ENCODE assay signal across 16 cellular contexts in the genomic region with DNA sequence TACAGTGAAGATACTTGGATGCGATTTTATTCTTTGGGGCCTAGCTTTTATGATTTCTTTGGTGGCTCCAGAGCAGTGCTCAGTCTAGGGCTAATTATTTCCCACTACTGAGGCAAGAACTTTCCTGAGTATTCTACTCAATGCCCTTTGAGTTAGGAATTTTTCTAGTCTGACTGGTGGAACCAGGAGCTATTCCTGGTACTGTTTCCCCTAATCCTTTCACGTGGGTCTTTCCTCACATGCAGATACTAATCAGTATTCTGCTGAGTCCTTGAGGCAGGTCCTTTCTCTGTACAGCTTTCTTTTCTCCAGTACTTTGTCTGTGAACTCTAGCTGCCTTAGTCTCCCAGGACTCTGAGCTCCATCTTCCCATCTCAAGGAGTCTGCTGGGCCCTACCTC.
DNase-seq lines count a peak whose midpoint lies in the region; ATAC-seq and TF ChIP-seq lines count a peak whose summit lies in the region.
"Had no signal": no experiment of that assay in that cellular context is flagged by ENCODE, and none has a peak within 500 bp of the region (broad histone marks: within the 10 kb centered on the region; RNA-seq: fewer than 3 reads in every experiment).

No MANE protein-coding gene starts in this region.

- in situ Hi-C loops in T47D (cut with HindIII; ENCODE audit: low pct_unique_long_range_greater_than_20kb, low sequenced_read_pairs): no loop called here

- peak overlapping the region; percentile 36 for H3K27ac ChIP-seq in trophoblast cell (ENCODE audit: low read depth, low read length)
- H3K27ac ChIP-seq: BLaER1 had no signal

- no peak overlapping the region for H3K14ac ChIP-seq in trophoblast cell (ENCODE audit: low read length)

- H2AK5ac ChIP-seq in trophoblast cell (ENCODE audit: low read length): no peak overlapping the region

- H3K79me2 ChIP-seq in trophoblast cell (ENCODE audit: control insufficient read depth, insufficient read depth, low read length, poor library complexity): peaks cover 2% of the 10 kb centered on the region

- H3K27me3 ChIP-seq in trophoblast cell (ENCODE audit: insufficient read depth, low read length): no peaks in the 10 kb centered on the region
- H3K27me3 ChIP-seq: BLaER1 had no signal

- H4K8ac ChIP-seq in trophoblast cell (ENCODE audit: low read depth, low read length): no peak overlapping the region

- no peak for TF ChIP-seq CTCF in MCF 10A (IDR thresholded peaks at IDR 0.05; ENCODE audit: unreplicated experiment)

- H3K23ac ChIP-seq in trophoblast cell (ENCODE audit: low read length): no peak overlapping the region

- no peak overlapping the region for H4K91ac ChIP-seq in trophoblast cell (ENCODE audit: low read depth, low read length)

- CTCF ChIA-PET in MCF 10A (lab: Yijun Ruan, JAX): interaction anchor here (0.6 to 1.0 kb wide), 3 partner anchors 12 to 112 kb away, joined by 3 read pairs; no protein-coding TSS in a partner anchor

- H3K27me3 Mint-ChIP-seq in MCF 10A (ENCODE audit: insufficient read depth, unreplicated experiment): no peaks in the 10 kb centered on the region
- H3K27me3 Mint-ChIP-seq: CD4-positive, alpha-beta memory T cell had no signal

- H3K4me1 Mint-ChIP-seq in MCF 10A (ENCODE audit: insufficient read depth, unreplicated experiment): no peaks in the 10 kb centered on the region
- no peaks in the 10 kb centered on the region for H3K4me1 Mint-ChIP-seq in stimulated activated effector memory CD8-positive, alpha-beta T cell treated with anti-CD3 and anti-CD28 coated beads, Interleukin-12 subunit alpha, Interleukin-12 subunit beta, amount 100 ng/mL, for 72 hours
- H3K4me1 Mint-ChIP-seq: CD14-positive monocyte; CD4-positive, alpha-beta memory T cell had no signal

- no peak for ATAC-seq in stimulated activated effector memory CD8-positive, alpha-beta T cell treated with anti-CD3 and anti-CD28 coated beads, Interleukin-12 subunit alpha, Interleukin-12 subunit beta, amount 100 ng/mL, for 72 hours
- no peak for ATAC-seq in activated CD4-positive, CD25-positive, alpha-beta regulatory T cell treated with anti-CD3 and anti-CD28 coated beads, Interleukin-2, amount 50 U/mL, for 24 hours
- ATAC-seq: GM23338 had no signal

- no peak overlapping the region for H3K4me3 Mint-ChIP-seq in MCF 10A (ENCODE audit: unreplicated experiment)
- no peak overlapping the region for H3K4me3 Mint-ChIP-seq in stimulated activated effector memory CD8-positive, alpha-beta T cell treated with anti-CD3 and anti-CD28 coated beads, Interleukin-12 subunit alpha, Interleukin-12 subunit beta, amount 100 ng/mL, for 72 hours
- H3K4me3 Mint-ChIP-seq: CD14-positive monocyte; CD4-positive, alpha-beta memory T cell; GM23338 had no signal

- no CpG with 5 or more reads among the region's 2 CpGs for WGBS in trophoblast cell (ENCODE audit: extremely low coverage, insufficient coverage, insufficient read length)

- intact Hi-C loops in MCF 10A (cut with micrococcal nuclease): no loop called here

- H3K4me1 ChIP-seq in trophoblast cell (ENCODE audit: control insufficient read depth in 1 of 2, insufficient read depth in 2 of 2, low read length in 2 of 2): peaks cover 3% of the 10 kb centered on the region in 2 experiments
- H3K4me1 ChIP-seq: BLaER1 had no signal

- peak; percentile 55 to 88 for DNase-seq in T47D (ENCODE audit: low read depth in 1 of 2, low spot score in 1 of 2)
- no peak for DNase-seq in MCF 10A (ENCODE audit: unreplicated experiment)
- DNase-seq in islet precursor cell: peak; percentile 22
- peak in 1 of 2 donors; percentile 34 for DNase-seq in trophoblast cell
- no peak for DNase-seq in stimulated activated effector memory CD8-positive, alpha-beta T cell treated with anti-CD3 and anti-CD28 coated beads, Interleukin-12 subunit alpha, Interleukin-12 subunit beta, amount 100 ng/mL, for 72 hours (ENCODE audit: low spot score in 2 of 2)
- DNase-seq in iPS-NIHi7 (ENCODE audit: extremely low spot score): no peak
- DNase-seq: 8988T; CD4-positive, alpha-beta memory T cell; DMS153; DMS79; GDM1; HCEC 1CT had no signal

- POLR2A ChIA-PET in MCF 10A (lab: Yijun Ruan, JAX): no interaction called here

- no peak overlapping the region for H3K9ac ChIP-seq in trophoblast cell (ENCODE audit: low read length)
- H3K9ac ChIP-seq: BLaER1 had no signal

- H3K4me3 ChIP-seq in trophoblast cell (ENCODE audit: low read depth, low read length): no peak overlapping the region
- H3K4me3 ChIP-seq: BLaER1, GM23338 had no signal

- H2BK12ac ChIP-seq in trophoblast cell (ENCODE audit: low read length): no peak overlapping the region

- peak overlapping the region; percentile 29 for H3K4me2 ChIP-seq in trophoblast cell (ENCODE audit: low read length)
- H3K4me2 ChIP-seq: BLaER1, GM23338 had no signal

- no peak overlapping the region for H2BK120ac ChIP-seq in trophoblast cell (ENCODE audit: insufficient read depth, low read length, poor library complexity)

- H3K9me3 ChIP-seq in trophoblast cell (ENCODE audit: insufficient read depth, low read depth, low read length): peaks cover 1% of the 10 kb centered on the region

- H3K27ac Mint-ChIP-seq in MCF 10A (ENCODE audit: low read depth, unreplicated experiment): no peak overlapping the region
- H3K27ac Mint-ChIP-seq in stimulated activated effector memory CD8-positive, alpha-beta T cell treated with anti-CD3 and anti-CD28 coated beads, Interleukin-12 subunit alpha, Interleukin-12 subunit beta, amount 100 ng/mL, for 72 hours: peak overlapping the region; percentile 2
- H3K27ac Mint-ChIP-seq: CD14-positive monocyte; CD4-positive, alpha-beta memory T cell; GM23338 had no signal

- no peak overlapping the region for H2BK5ac ChIP-seq in trophoblast cell (ENCODE audit: low read depth, low read length, poor library complexity)

- no peak overlapping the region for H4K12ac ChIP-seq in trophoblast cell (ENCODE audit: low read depth, low read length)

- peaks cover 0 to 4% of the 10 kb centered on the region in 2 experiments for H3K36me3 ChIP-seq in trophoblast cell (ENCODE audit: control insufficient read depth in 1 of 2, insufficient read depth in 2 of 2, low read length in 2 of 2)

- no peaks in the 10 kb centered on the region for H3K9me3 Mint-ChIP-seq in MCF 10A (ENCODE audit: unreplicated experiment)
- no peaks in the 10 kb centered on the region for H3K9me3 Mint-ChIP-seq in stimulated activated effector memory CD8-positive, alpha-beta T cell treated with anti-CD3 and anti-CD28 coated beads, Interleukin-12 subunit alpha, Interleukin-12 subunit beta, amount 100 ng/mL, for 72 hours
- H3K9me3 Mint-ChIP-seq: GM23338 had no signal

- H3K4ac ChIP-seq in trophoblast cell (ENCODE audit: low read depth, low read length): no peak overlapping the region

- H3K36me3 Mint-ChIP-seq in MCF 10A (ENCODE audit: insufficient read depth, unreplicated experiment): no peaks in the 10 kb centered on the region
- H3K36me3 Mint-ChIP-seq in stimulated activated effector memory CD8-positive, alpha-beta T cell treated with anti-CD3 and anti-CD28 coated beads, Interleukin-12 subunit alpha, Interleukin-12 subunit beta, amount 100 ng/mL, for 72 hours: no peaks in the 10 kb centered on the region
- H3K36me3 Mint-ChIP-seq: CD14-positive monocyte had no signal

- no peaks in the 10 kb centered on the region for H3K79me1 ChIP-seq in trophoblast cell (ENCODE audit: low read length)

- no peak overlapping the region for H2AFZ ChIP-seq in trophoblast cell (ENCODE audit: insufficient read depth, low read length, poor library complexity)
- H2AFZ ChIP-seq: GM23338 had no signal

- H3K18ac ChIP-seq in trophoblast cell (ENCODE audit: low read length): no peak overlapping the region

- BruUV-seq in MCF 10A (replicated peaks; lab: Mats Ljungman, UMichigan): no TSS peak

Comparison
In these comparisons a context has a peak if more than half of its experiments do, and no peak if none do; other contexts are left out.
1. DNase-seq: peak in T47D (2 of 2) and islet precursor cell (single experiment); none in MCF 10A (single experiment), stimulated activated effector memory CD8-positive, alpha-beta T cell treated with anti-CD3 and anti-CD28 coated beads, Interleukin-12 subunit alpha, Interleukin-12 subunit beta, amount 100 ng/mL, for 72 hours (0 of 2) and iPS-NIHi7 (single experiment).